ENCODE assay signal across 9 cellular contexts in genomic region chr12:53174881-53175491, GRCh38. TPM values are rescaled to one million over a fixed set of nuclear protein-coding genes. Genes with fewer than 3 reads are reported as not detected.
A peak's percentile ranks its signal among the peaks of the same experiment; 100 is the strongest.
DNase-seq lines count a peak whose midpoint lies in the region; ATAC-seq, FAIRE-seq and TF ChIP-seq lines count a peak whose summit lies in the region.
"Had no signal": no experiment of that assay in that cellular context is flagged by ENCODE, and none has a peak within 500 bp of the region (broad histone marks: within the 10 kb centered on the region; RNA-seq: fewer than 3 reads in every experiment).

No MANE protein-coding gene starts in this region.

- no peaks in the 10 kb centered on the region for H3K36me3 ChIP-seq in K562 (ENCODE audit: control insufficient read depth, insufficient read depth, low read length)
- H3K36me3 ChIP-seq in mucosa of rectum (ENCODE audit: control insufficient read depth in 2 of 2, insufficient read depth in 2 of 2, low read length in 2 of 2), result peaks cover 4% of the 10 kb centered on the region in 2 donors
- H3K36me3 ChIP-seq: SJSA1 had no signal

- H3K4me2 ChIP-seq in K562 (ENCODE audit: insufficient read depth, low read length), result no peak overlapping the region

- TF ChIP-seq POLR2A in K562 (conservative IDR thresholded peaks at IDR 0.05), result no peak

- CTCF ChIA-PET in K562 (lab: Yijun Ruan, JAX; ENCODE audit: low intra/inter-chr PET ratio), result interaction anchor here (0.6 kb wide), 1 partner anchor 153 kb away, joined by 3 read pairs; no protein-coding TSS in a partner anchor

- FAIRE-seq in K562 (lab: Jason Lieb, UNC), result peak; percentile 42

- no peak overlapping the region for H3K9ac ChIP-seq in K562 (ENCODE audit: insufficient read depth in 1 of 2, low read depth in 2 of 2, low read length in 2 of 2)
- H3K9ac ChIP-seq in mucosa of rectum (ENCODE audit: low read depth in 1 of 2, low read length in 2 of 2), result peak overlapping the region; percentile 3 to 41

- in situ Hi-C loops in K562 (cut with MboI), result no loop called here

- intact Hi-C loops in K562 (cut with micrococcal nuclease), result no loop called here

- no peaks in the 10 kb centered on the region for H4K20me1 ChIP-seq in K562 (replicated peaks; ENCODE audit: control insufficient read depth, insufficient read depth, low read length)

- H3K4me3 ChIP-seq in K562 (no peak overlapping the region), mucosa of rectum (ENCODE audit: low read length in 2 of 2) (no peak overlapping the region)
- H3K4me3 ChIP-seq: SJSA1 had no signal

- H3K9me1 ChIP-seq in K562 (ENCODE audit: control insufficient read depth, insufficient read depth, low read length), result no peaks in the 10 kb centered on the region

- no peak overlapping the region; the same call in 2 of the 3 replicates for H3K27ac ChIP-seq in K562 (ENCODE audit: extremely low read depth, low read depth, low read length)
- peak overlapping the region in 1 of 2 donors; percentile 56 for H3K27ac ChIP-seq in mucosa of rectum (ENCODE audit: low read depth in 2 of 2, low read length in 2 of 2)
- H3K27ac ChIP-seq: SJSA1 had no signal

- no peak for TF ChIP-seq EP300 in K562 (IDR thresholded peaks at IDR 0.05; ENCODE audit: low read length)

- 45% methylated on average over 4 of the region's 4 CpGs for WGBS in K562 (ENCODE audit: insufficient coverage, low coverage, missing lambda C conversion rate)

- H3K79me2 ChIP-seq in K562 (ENCODE audit: control insufficient read depth, insufficient read depth, low read length), result peaks cover 5% of the 10 kb centered on the region; the same call in 1 of the 3 replicates

- TF ChIP-seq CTCF in K562 (IDR thresholded peaks at IDR 0.05 in 2 of 3, conservative IDR thresholded peaks at IDR 0.05 in 1 of 3; ENCODE audit: insufficient read depth in 2 of 3, low read depth in 1 of 3, low read length in 3 of 3), result peak; percentile 51 to 64 (median 58)

- POLR2A ChIA-PET in K562 (lab: Yijun Ruan, JAX), result interaction anchor here (0.5 to 0.8 kb wide), 4 partner anchors 9 to 1259 kb away, joined by 3 read pairs; no protein-coding TSS in a partner anchor

- H3K27me3 ChIP-seq in K562 (ENCODE audit: control insufficient read depth in 2 of 2, insufficient read depth in 2 of 2, low read length in 2 of 2) (no peaks in the 10 kb centered on the region), mucosa of rectum (ENCODE audit: control insufficient read depth in 2 of 2, insufficient read depth in 2 of 2, low read length in 2 of 2) (no peaks in the 10 kb centered on the region)
- H3K27me3 ChIP-seq: SJSA1 had no signal

- peak; percentile 53 for ATAC-seq in K562
- ATAC-seq in HG03108 (IDR thresholded peaks at IDR 0.05; ENCODE audit: unreplicated experiment), result no peak
- no peak for ATAC-seq in HG03135 (IDR thresholded peaks at IDR 0.05; ENCODE audit: unreplicated experiment)
- ATAC-seq in GM21423 (IDR thresholded peaks at IDR 0.05; ENCODE audit: unreplicated experiment), result no peak

- peak; percentile 33 to 50; a peak in 2 of 4 replicates for TF ChIP-seq RAD21 in K562 (CRISPR knock-in tag; conservative IDR thresholded peaks at IDR 0.05 in 1 of 2, IDR thresholded peaks at IDR 0.05 in 1 of 2)

- peak overlapping the region; percentile 51 for H2AFZ ChIP-seq in K562 (ENCODE audit: low read depth, low read length)

- no TSS peak for BruUV-seq in K562 (replicated peaks; lab: Mats Ljungman, UMichigan)

- no peaks in the 10 kb centered on the region for H3K9me3 ChIP-seq in K562 (replicated peaks; ENCODE audit: control insufficient read depth, insufficient read depth, low read depth, low read length)
- no peaks in the 10 kb centered on the region for H3K9me3 ChIP-seq in mucosa of rectum (ENCODE audit: control insufficient read depth in 2 of 2, low read length in 2 of 2)
- H3K9me3 ChIP-seq: SJSA1 had no signal

- DNase-seq in GF-D8 (lab: John Stamatoyannopoulos, UW) (peak; percentile 59), NCI-H1417 treated with DMSO at 0.1 percent for 48 hours (lab: John Stamatoyannopoulos, UW) (peak; percentile 70), K562 (ENCODE audit: extremely low read depth in 1 of 4, low spot score in 3 of 4) (peak in 3 of 4 experiments; percentile 18 to 51 (median 22)), AG08396 (ENCODE audit: low spot score) (no peak)

- H3K4me1 ChIP-seq in K562 (replicated peaks in 1 of 2; ENCODE audit: control insufficient read depth in 2 of 2, insufficient read depth in 2 of 2, low read length in 2 of 2) (peaks cover 13 to 27% of the 10 kb centered on the region in 2 experiments), mucosa of rectum (ENCODE audit: control insufficient read depth in 2 of 2, insufficient read depth in 2 of 2, low read length in 2 of 2) (peaks cover 8 to 11% of the 10 kb centered on the region in 2 donors)

RNA-seq across cellular contexts. Expression of gene ZNF740, which starts 5.5 kb away (rescaled TPM):
- total RNA-seq in K562 (2011; cell fraction: chromatin; rRNA removed; ENCODE audit: low replicate concordance), result 77.6 and 121 TPM in 2 replicates
- total RNA-seq in K562 (2011; cell fraction: nucleolus; rRNA removed), result 62.2 and 65.9 TPM in 2 replicates
- 76.6 and 88.8 TPM in 2 replicates for total RNA-seq in K562 (2011; cell fraction: nucleoplasm; rRNA removed)
- total RNA-seq in K562 (2014; rRNA removed) (15.1 and 16.1 TPM in 2 replicates), K562 (2014; rRNA removed; fragmentation: Illumina TruSeq; extraction: Trizol) (18.6 and 19.9 TPM in 2 replicates), K562 (2015; rRNA removed; fragmentation: Illumina TruSeq; extraction: Trizol) (13.3 and 13.6 TPM in 2 replicates), K562 (2021) (39.6 and 46.4 TPM in 2 replicates)
- polyA plus RNA-seq in K562 (2011; rRNA removed) (33.1 and 34.9 TPM in 2 replicates), K562 (2014; fragmentation: Illumina TruSeq; extraction: Trizol) (19.2 and 21.0 TPM in 2 replicates), K562 (2014; fragmentation: Nextera tagmentation; extraction: Ambion mirVana) (1 to 10 TPM in 1 of 2 experiments, under 1 TPM in 1; 0.57 to 1.4 TPM), K562 (2014; rRNA removed) (20.6 and 22.1 TPM in 2 replicates)
- polyA plus RNA-seq in K562 (2011; cell fraction: cytosol; rRNA removed), result 9.6 and 17.0 TPM in 2 replicates
- 89.9 and 103 TPM in 2 replicates for polyA plus RNA-seq in K562 (2011; cell fraction: nucleus; rRNA removed)
- polyA plus RNA-seq in K562 (2012), result 12.8 and 21.6 TPM in 2 replicates
- polyA minus RNA-seq in K562 (2011; rRNA and poly(A)+ RNA removed), result 32.3 and 37.3 TPM in 2 replicates
- 8.2 and 9.2 TPM in 2 replicates for polyA minus RNA-seq in K562 (2011; cell fraction: cytosol; rRNA and poly(A)+ RNA removed)
- 45.2 and 63.6 TPM in 2 replicates for polyA minus RNA-seq in K562 (2011; cell fraction: nucleus; rRNA and poly(A)+ RNA removed)

RNA-seq across cellular contexts. Expression of gene CSAD, which starts 5.7 kb away (rescaled TPM):
- total RNA-seq in K562 (2011; cell fraction: chromatin; rRNA removed; ENCODE audit: low replicate concordance), result 97.5 and 106 TPM in 2 replicates
- 53.5 and 54.7 TPM in 2 replicates for total RNA-seq in K562 (2011; cell fraction: nucleolus; rRNA removed)
- total RNA-seq in K562 (2011; cell fraction: nucleoplasm; rRNA removed), result 60.6 and 65.8 TPM in 2 replicates
- total RNA-seq in K562 (2014; rRNA removed) (8.1 and 8.5 TPM in 2 replicates), K562 (2014; rRNA removed; fragmentation: Illumina TruSeq; extraction: Trizol) (5.7 and 8.1 TPM in 2 replicates), K562 (2015; rRNA removed; fragmentation: Illumina TruSeq; extraction: Trizol) (6.7 and 7.0 TPM in 2 replicates), K562 (2021) (10.3 and 10.9 TPM in 2 replicates)
- polyA plus RNA-seq in K562 (2011; rRNA removed) (19.6 and 26.6 TPM in 2 replicates), K562 (2014; fragmentation: Illumina TruSeq; extraction: Trizol) (11.1 and 16.8 TPM in 2 replicates), K562 (2014; fragmentation: Nextera tagmentation; extraction: Ambion mirVana) (1 to 10 TPM; 1.8 to 2.4 TPM), K562 (2014; rRNA removed) (17.1 TPM in 2 replicates)
- polyA plus RNA-seq in K562 (2011; cell fraction: cytosol; rRNA removed), result 5.5 and 11.5 TPM in 2 replicates
- 109 and 129 TPM in 2 replicates for polyA plus RNA-seq in K562 (2011; cell fraction: nucleus; rRNA removed)
- polyA plus RNA-seq in K562 (2012), result 7.6 and 29.6 TPM in 2 replicates
- polyA minus RNA-seq in K562 (2011; rRNA and poly(A)+ RNA removed), result 6.1 and 7.9 TPM in 2 replicates
- polyA minus RNA-seq in K562 (2011; cell fraction: cytosol; rRNA and poly(A)+ RNA removed), result 6.1 TPM in 1 of 2 replicates, not detected in the other
- 14.8 and 19.5 TPM in 2 replicates for polyA minus RNA-seq in K562 (2011; cell fraction: nucleus; rRNA and poly(A)+ RNA removed)

RNA-seq across cellular contexts. Expression of gene ITGB7, which starts 32.1 kb away (rescaled TPM):
- total RNA-seq in K562 (2011; cell fraction: chromatin; rRNA removed; ENCODE audit: low replicate concordance), result 1.7 and 4.1 TPM in 2 replicates
- 3.6 and 8.2 TPM in 2 replicates for total RNA-seq in K562 (2011; cell fraction: nucleolus; rRNA removed)
- 2.3 and 2.7 TPM in 2 replicates for total RNA-seq in K562 (2011; cell fraction: nucleoplasm; rRNA removed)
- 1.3 and 1.9 TPM in 2 replicates for total RNA-seq in K562 (2014; rRNA removed)
- 0.41 and 0.55 TPM in 2 replicates for total RNA-seq in K562 (2014; rRNA removed; fragmentation: Illumina TruSeq; extraction: Trizol)
- total RNA-seq in K562 (2015; rRNA removed; fragmentation: Illumina TruSeq; extraction: Trizol), result 0.54 and 0.64 TPM in 2 replicates
- 2.0 and 3.5 TPM in 2 replicates for total RNA-seq in K562 (2021)
- 0.98 and 1.5 TPM in 2 replicates for polyA plus RNA-seq in K562 (2011; rRNA removed)
- 1.2 and 2.2 TPM in 2 replicates for polyA plus RNA-seq in K562 (2011; cell fraction: cytosol; rRNA removed)
- polyA plus RNA-seq in K562 (2011; cell fraction: nucleus; rRNA removed), result 3.1 and 4.5 TPM in 2 replicates
- 0.82 and 1.4 TPM in 2 replicates for polyA plus RNA-seq in K562 (2012)
- 0.57 and 0.67 TPM in 2 replicates for polyA plus RNA-seq in K562 (2014; fragmentation: Illumina TruSeq; extraction: Trizol)
- under 1 TPM; 0.06 to 0.10 TPM for polyA plus RNA-seq in K562 (2014; fragmentation: Nextera tagmentation; extraction: Ambion mirVana)
- 1.2 and 1.9 TPM in 2 replicates for polyA plus RNA-seq in K562 (2014; rRNA removed)
- 1.2 and 1.3 TPM in 2 replicates for polyA minus RNA-seq in K562 (2011; rRNA and poly(A)+ RNA removed)
- polyA minus RNA-seq in K562 (2011; cell fraction: cytosol; rRNA and poly(A)+ RNA removed), result 0.95 and 2.7 TPM in 2 replicates
- polyA minus RNA-seq in K562 (2011; cell fraction: nucleus; rRNA and poly(A)+ RNA removed), result 0.89 and 1.2 TPM in 2 replicates

RNA-seq across cellular contexts. Expression of gene RARG, which starts 57.0 kb away (rescaled TPM):
- 6.1 and 17.7 TPM in 2 replicates for total RNA-seq in K562 (2011; cell fraction: chromatin; rRNA removed; ENCODE audit: low replicate concordance)
- 8.7 and 10.3 TPM in 2 replicates for total RNA-seq in K562 (2011; cell fraction: nucleolus; rRNA removed)
- 5.0 and 7.3 TPM in 2 replicates for total RNA-seq in K562 (2011; cell fraction: nucleoplasm; rRNA removed)
- total RNA-seq in K562 (2014; rRNA removed) (1.9 and 3.3 TPM in 2 replicates), K562 (2014; rRNA removed; fragmentation: Illumina TruSeq; extraction: Trizol) (1.8 and 3.1 TPM in 2 replicates), K562 (2015; rRNA removed; fragmentation: Illumina TruSeq; extraction: Trizol) (3.8 and 4.7 TPM in 2 replicates), K562 (2021) (7.6 and 9.4 TPM in 2 replicates)
- polyA plus RNA-seq in K562 (2011; rRNA removed) (4.1 and 4.7 TPM in 2 replicates), K562 (2014; fragmentation: Illumina TruSeq; extraction: Trizol) (6.0 and 7.8 TPM in 2 replicates), K562 (2014; fragmentation: Nextera tagmentation; extraction: Ambion mirVana) (under 1 TPM; 0.18 to 0.36 TPM), K562 (2014; rRNA removed) (4.9 and 6.5 TPM in 2 replicates)
- polyA plus RNA-seq in K562 (2011; cell fraction: cytosol; rRNA removed), result 4.7 and 7.6 TPM in 2 replicates
- 10.9 and 15.3 TPM in 2 replicates for polyA plus RNA-seq in K562 (2011; cell fraction: nucleus; rRNA removed)
- 3.6 and 5.4 TPM in 2 replicates for polyA plus RNA-seq in K562 (2012)
- polyA minus RNA-seq in K562 (2011; rRNA and poly(A)+ RNA removed), result 4.7 and 5.7 TPM in 2 replicates
- 5.7 and 9.6 TPM in 2 replicates for polyA minus RNA-seq in K562 (2011; cell fraction: cytosol; rRNA and poly(A)+ RNA removed)
- polyA minus RNA-seq in K562 (2011; cell fraction: nucleus; rRNA and poly(A)+ RNA removed), result 3.6 and 7.6 TPM in 2 replicates

Comparison
In these comparisons a context has a peak if more than half of its experiments do, and no peak if none do; other contexts are left out.
1. H3K9ac ChIP-seq: peak in mucosa of rectum (2 of 2); none in K562 (0 of 2).